Comparison of ENCODE assay signal across 2 cellular contexts in the genomic region with DNA sequence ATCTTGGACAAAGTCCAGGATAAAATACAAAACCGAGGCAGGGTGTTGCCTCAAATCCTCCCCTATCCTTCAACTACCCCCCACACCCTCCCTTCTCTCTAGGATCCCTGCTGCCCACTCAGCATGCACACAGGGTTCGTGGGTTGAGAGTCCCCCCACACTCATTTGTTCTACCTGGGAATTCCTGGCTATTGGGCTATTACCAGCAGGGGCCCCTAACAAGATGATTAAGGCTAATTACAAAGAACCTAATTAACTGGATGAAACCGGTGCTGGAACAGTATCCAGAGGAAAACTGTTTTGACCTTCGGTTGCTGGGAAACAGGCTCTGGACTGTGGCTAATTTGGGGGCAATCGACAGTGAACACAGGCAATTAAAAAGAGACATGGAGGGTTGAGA.
TF ChIP-seq lines count a peak whose summit lies in the region.

No MANE protein-coding gene starts in this region.

TF ChIP-seq in HEK293, 187 proteins besides CTCF, POLR2A, EP300 and RAD21 (continued from another document):
- TF ChIP-seq ZNF596 (tag by site-specific recombination; IDR thresholded peaks at IDR 0.05) (no peak), ZIC2 (tag by site-specific recombination; IDR thresholded peaks at IDR 0.05) (peak; percentile 83), ZNF529 (tag by site-specific recombination; IDR thresholded peaks at IDR 0.05; ENCODE audit: insufficient replicate concordance) (no peak), ZFHX2 (tag by site-specific recombination; conservative IDR thresholded peaks at IDR 0.05) (peak; percentile 73), ZNF138 (tag by site-specific recombination; IDR thresholded peaks at IDR 0.05; ENCODE audit: borderline replicate concordance) (no peak)

TF ChIP-seq in HepG2, 621 proteins besides CTCF, POLR2A, EP300 and RAD21:
- TF ChIP-seq, protein P1, sequence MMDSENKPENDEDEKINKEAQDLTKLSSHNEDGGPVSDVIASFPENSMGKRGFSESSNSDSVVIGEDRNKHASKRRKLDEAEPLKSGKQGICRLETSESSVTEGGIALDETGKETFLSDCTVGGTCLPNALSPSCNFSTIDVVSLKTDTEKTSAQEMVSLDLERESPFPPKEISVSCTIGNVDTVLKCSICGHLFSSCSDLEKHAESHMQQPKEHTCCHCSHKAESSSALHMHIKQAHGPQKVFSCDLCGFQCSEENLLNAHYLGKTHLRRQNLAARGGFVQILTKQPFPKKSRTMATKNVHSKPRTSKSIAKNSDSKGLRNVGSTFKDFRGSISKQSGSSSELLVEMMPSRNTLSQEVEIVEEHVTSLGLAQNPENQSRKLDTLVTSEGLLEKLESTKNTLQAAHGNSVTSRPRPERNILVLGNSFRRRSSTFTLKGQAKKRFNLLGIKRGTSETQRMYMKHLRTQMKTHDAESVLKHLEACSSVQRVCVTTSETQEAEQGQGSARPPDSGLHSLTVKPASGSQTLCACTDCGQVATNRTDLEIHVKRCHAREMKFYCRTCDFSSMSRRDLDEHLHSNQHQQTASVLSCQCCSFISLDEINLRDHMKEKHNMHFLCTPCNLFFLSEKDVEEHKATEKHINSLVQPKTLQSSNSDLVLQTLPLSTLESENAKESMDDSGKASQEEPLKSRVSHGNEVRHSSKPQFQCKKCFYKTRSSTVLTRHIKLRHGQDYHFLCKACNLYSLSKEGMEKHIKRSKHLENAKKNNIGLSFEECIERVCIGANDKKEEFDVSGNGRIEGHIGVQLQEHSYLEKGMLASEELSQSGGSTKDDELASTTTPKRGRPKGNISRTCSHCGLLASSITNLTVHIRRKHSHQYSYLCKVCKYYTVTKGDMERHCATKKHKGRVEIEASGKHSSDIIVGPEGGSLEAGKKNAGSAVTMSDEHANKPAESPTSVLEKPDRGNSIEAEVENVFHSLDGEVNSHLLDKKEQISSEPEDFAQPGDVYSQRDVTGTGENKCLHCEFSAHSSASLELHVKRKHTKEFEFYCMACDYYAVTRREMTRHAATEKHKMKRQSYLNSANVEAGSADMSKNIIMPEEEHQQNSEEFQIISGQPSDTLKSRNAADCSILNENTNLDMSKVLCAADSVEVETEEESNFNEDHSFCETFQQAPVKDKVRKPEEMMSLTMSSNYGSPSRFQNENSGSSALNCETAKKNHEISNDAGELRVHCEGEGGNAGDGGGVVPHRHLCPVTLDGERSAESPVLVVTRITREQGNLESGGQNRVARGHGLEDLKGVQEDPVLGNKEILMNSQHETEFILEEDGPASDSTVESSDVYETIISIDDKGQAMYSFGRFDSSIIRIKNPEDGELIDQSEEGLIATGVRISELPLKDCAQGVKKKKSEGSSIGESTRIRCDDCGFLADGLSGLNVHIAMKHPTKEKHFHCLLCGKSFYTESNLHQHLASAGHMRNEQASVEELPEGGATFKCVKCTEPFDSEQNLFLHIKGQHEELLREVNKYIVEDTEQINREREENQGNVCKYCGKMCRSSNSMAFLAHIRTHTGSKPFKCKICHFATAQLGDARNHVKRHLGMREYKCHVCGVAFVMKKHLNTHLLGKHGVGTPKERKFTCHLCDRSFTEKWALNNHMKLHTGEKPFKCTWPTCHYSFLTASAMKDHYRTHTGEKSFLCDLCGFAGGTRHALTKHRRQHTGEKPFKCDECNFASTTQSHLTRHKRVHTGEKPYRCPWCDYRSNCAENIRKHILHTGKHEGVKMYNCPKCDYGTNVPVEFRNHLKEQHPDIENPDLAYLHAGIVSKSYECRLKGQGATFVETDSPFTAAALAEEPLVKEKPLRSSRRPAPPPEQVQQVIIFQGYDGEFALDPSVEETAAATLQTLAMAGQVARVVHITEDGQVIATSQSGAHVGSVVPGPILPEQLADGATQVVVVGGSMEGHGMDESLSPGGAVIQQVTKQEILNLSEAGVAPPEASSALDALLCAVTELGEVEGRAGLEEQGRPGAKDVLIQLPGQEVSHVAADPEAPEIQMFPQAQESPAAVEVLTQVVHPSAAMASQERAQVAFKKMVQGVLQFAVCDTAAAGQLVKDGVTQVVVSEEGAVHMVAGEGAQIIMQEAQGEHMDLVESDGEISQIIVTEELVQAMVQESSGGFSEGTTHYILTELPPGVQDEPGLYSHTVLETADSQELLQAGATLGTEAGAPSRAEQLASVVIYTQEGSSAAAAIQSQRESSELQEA (CRISPR knock-in tag; IDR thresholded peaks at IDR 0.05; ENCODE audit: not compliant biosample characterization) = no peak
